Comparison of ENCODE assay signal across 13 cellular contexts in genomic region chr11:122186439-122187080, GRCh38.
DNase-seq lines count a peak whose midpoint lies in the region; ATAC-seq and TF ChIP-seq lines count a peak whose summit lies in the region.
"Had no signal": no experiment of that assay in that cellular context is flagged by ENCODE, and none has a peak within 500 bp of the region (broad histone marks: within the 10 kb centered on the region; RNA-seq: fewer than 3 reads in every experiment).

No MANE protein-coding gene starts in this region.

- DNase-seq in MCF 10A (ENCODE audit: unreplicated experiment) (peak; percentile 99), breast epithelium (ENCODE audit: low spot score in 2 of 2) (no peak), SKM-1 (lab: John Stamatoyannopoulos, UW; ENCODE audit: unreplicated experiment) (peak; percentile 93), fibroblast of villous mesenchyme (ENCODE audit: low read depth) (peak; percentile 99), thoracic aorta (ENCODE audit: low spot score) (no peak), superior temporal gyrus (ENCODE audit: extremely low spot score) (no peak), NCI-H524 (lab: John Stamatoyannopoulos, UW) (no peak)
- DNase-seq in stimulated activated CD8-positive, alpha-beta memory T cell treated with anti-CD3 and anti-CD28 coated beads, Interleukin-4, amount 100 ng/mL, for 48 hours: no peak
- DNase-seq: 8988T; central memory CD4-positive, alpha-beta T cell had no signal

- H3K27me3 ChIP-seq in breast epithelium: no peaks in the 10 kb centered on the region
- no peaks in the 10 kb centered on the region for H3K27me3 ChIP-seq in thoracic aorta (replicated peaks; ENCODE audit: insufficient read depth)
- H3K27me3 ChIP-seq: SJSA1 had no signal

- H3K36me3 Mint-ChIP-seq in MCF 10A (ENCODE audit: insufficient read depth, unreplicated experiment): peaks cover 44% of the 10 kb centered on the region

- CTCF ChIA-PET in MCF 10A (lab: Yijun Ruan, JAX): interaction anchor here (0.6 to 1.5 kb wide), 5 partner anchors 21 to 266 kb away, joined by 3 to 8 read pairs (median 4); partner anchors contain the start of gene BLID

- no peak for TF ChIP-seq CTCF in MCF 10A (IDR thresholded peaks at IDR 0.05; ENCODE audit: unreplicated experiment)
- TF ChIP-seq CTCF in breast epithelium (IDR thresholded peaks at IDR 0.05): no peak
- TF ChIP-seq CTCF in fibroblast of villous mesenchyme (IDR thresholded peaks at IDR 0.05; ENCODE audit: insufficient read depth, low read depth, low read length): no peak
- TF ChIP-seq CTCF in thoracic aorta (IDR thresholded peaks at IDR 0.05): no peak

- H3K27ac ChIP-seq in breast epithelium (peak overlapping the region in 1 of 2 donors; percentile 12), thoracic aorta (peak overlapping the region; percentile 87 to 95)
- H3K27ac ChIP-seq: SJSA1 had no signal

- H3K4me1 Mint-ChIP-seq in MCF 10A (ENCODE audit: insufficient read depth, unreplicated experiment): peaks cover 20% of the 10 kb centered on the region

- H3K27ac Mint-ChIP-seq in MCF 10A (ENCODE audit: low read depth, unreplicated experiment): peak overlapping the region; percentile 76
- H3K27ac Mint-ChIP-seq: nephron, type B pancreatic cell had no signal

- H3K9me3 ChIP-seq in breast epithelium (peaks cover 3 to 14% of the 10 kb centered on the region in 2 donors), thoracic aorta (peaks cover 14% of the 10 kb centered on the region)
- H3K9me3 ChIP-seq: SJSA1 had no signal

- H3K4me3 ChIP-seq in breast epithelium (no peak overlapping the region), fibroblast of villous mesenchyme (ENCODE audit: low read depth, low read length) (no peak overlapping the region), thoracic aorta (no peak overlapping the region)
- H3K4me3 ChIP-seq: SJSA1 had no signal

- peak; percentile 64 for ATAC-seq in thoracic aorta (ENCODE audit: insufficient number of reproducible peaks, low FRiP score, low read depth)

- no peak overlapping the region for H3K4me3 Mint-ChIP-seq in MCF 10A (ENCODE audit: unreplicated experiment)
- H3K4me3 Mint-ChIP-seq: nephron, type B pancreatic cell had no signal

- H3K4me1 ChIP-seq in breast epithelium (no peaks in the 10 kb centered on the region), thoracic aorta (ENCODE audit: control insufficient read depth in 1 of 2, low read depth in 2 of 2) (peaks cover 17 to 46% of the 10 kb centered on the region in 2 donors)

- intact Hi-C loops in MCF 10A (cut with micrococcal nuclease): loop anchor here (1.0 kb wide), 2 partner anchors 11 to 19 kb away; no protein-coding TSS in a partner anchor
- intact Hi-C loops in breast epithelium (cut with DNase I; ENCODE audit: low total_unique reads): no loop called here

- TF ChIP-seq POLR2A in breast epithelium (IDR thresholded peaks at IDR 0.05): no peak

- peaks cover 31% of the 10 kb centered on the region for H3K9me3 Mint-ChIP-seq in MCF 10A (ENCODE audit: unreplicated experiment)
- H3K9me3 Mint-ChIP-seq: nephron, type B pancreatic cell had no signal

- TSS peak; percentile 85 for BruUV-seq in MCF 10A (replicated peaks; lab: Mats Ljungman, UMichigan)

- H3K36me3 ChIP-seq in breast epithelium: no peaks in the 10 kb centered on the region
- no peaks in the 10 kb centered on the region for H3K36me3 ChIP-seq in thoracic aorta
- H3K36me3 ChIP-seq: SJSA1 had no signal

- H3K27me3 Mint-ChIP-seq in MCF 10A (ENCODE audit: insufficient read depth, unreplicated experiment): no peaks in the 10 kb centered on the region

- POLR2A ChIA-PET in MCF 10A (lab: Yijun Ruan, JAX): interaction anchor here (0.6 to 5.5 kb wide), 13 partner anchors 10 to 237 kb away, joined by 3 to 78 read pairs (median 5); no protein-coding TSS in a partner anchor

Comparison
In these comparisons a context has a peak if more than half of its experiments do, and no peak if none do; other contexts are left out.
1. DNase-seq: peak in MCF 10A (single experiment), SKM-1 (single experiment) and fibroblast of villous mesenchyme (single experiment); none in breast epithelium (0 of 2), thoracic aorta (single experiment), stimulated activated CD8-positive, alpha-beta memory T cell treated with anti-CD3 and anti-CD28 coated beads, Interleukin-4, amount 100 ng/mL, for 48 hours (single experiment), superior temporal gyrus (single experiment) and NCI-H524 (0 of 2).